In the genomic region with DNA sequence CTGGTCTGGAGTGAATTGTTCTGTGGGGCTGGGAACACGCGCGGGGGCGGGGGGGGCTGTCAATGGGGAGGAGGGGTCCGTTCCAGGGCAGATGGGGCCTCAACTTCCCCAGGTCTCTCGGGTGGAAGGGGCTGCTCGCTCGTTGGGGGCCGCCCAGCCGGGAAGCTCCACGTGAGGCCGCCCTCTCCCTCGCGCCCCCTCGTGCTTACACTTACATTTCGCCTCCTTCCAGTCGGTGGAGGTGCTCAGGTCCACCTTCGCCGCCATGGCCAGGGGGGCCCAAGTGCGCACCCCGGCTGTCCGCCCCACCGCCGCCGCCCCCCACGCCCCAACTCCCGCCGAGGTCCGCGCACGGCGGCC, we compare ENCODE assay signal across 8 cellular contexts. TPM values are rescaled to one million over a fixed set of nuclear protein-coding genes. Genes with fewer than 3 reads are reported as not detected.
DNase-seq lines count a peak whose midpoint lies in the region; ATAC-seq and TF ChIP-seq lines count a peak whose summit lies in the region.

No MANE protein-coding gene starts in this region.

- H3K9me3 ChIP-seq in CD8-positive, alpha-beta T cell (ENCODE audit: low read length) = no peaks in the 10 kb centered on the region
- H3K9me3 ChIP-seq in sigmoid colon = no peaks in the 10 kb centered on the region

- H3K36me3 ChIP-seq in CD8-positive, alpha-beta T cell (ENCODE audit: insufficient read depth, low read length) = no peaks in the 10 kb centered on the region
- no peaks in the 10 kb centered on the region for H3K36me3 ChIP-seq in sigmoid colon

- H3K4me3 Mint-ChIP-seq in CD8-positive, alpha-beta T cell = peak overlapping the region; percentile 91
- H3K4me3 Mint-ChIP-seq in activated CD8-positive, alpha-beta T cell treated with anti-CD3 and anti-CD28 coated beads for 36 hours = peak overlapping the region; percentile 84
- H3K4me3 Mint-ChIP-seq in immature natural killer cell = peak overlapping the region in 1 of 5 donors; percentile 93

- peaks cover 16% of the 10 kb centered on the region for H3K4me1 ChIP-seq in CD8-positive, alpha-beta T cell (ENCODE audit: insufficient read depth, low read length)
- H3K4me1 ChIP-seq in sigmoid colon = peaks cover 0 to 23% (median 16%) of the 10 kb centered on the region in 4 donors

- H3K27ac Mint-ChIP-seq in CD8-positive, alpha-beta T cell = no peak overlapping the region
- H3K27ac Mint-ChIP-seq in activated CD8-positive, alpha-beta T cell treated with anti-CD3 and anti-CD28 coated beads for 36 hours = no peak overlapping the region
- H3K27ac Mint-ChIP-seq in immature natural killer cell = no peak overlapping the region

- POLR2A ChIA-PET in CD8-positive, alpha-beta T cell (lab: Charles Lee) = interaction anchor here (0.6 to 1.0 kb wide), 2 partner anchors 42 to 327 kb away, joined by 3 read pairs; no protein-coding TSS in a partner anchor
- POLR2A ChIA-PET in HEK293T (lab: Yijun Ruan, JAX) = interaction anchor here (0.6 to 4.2 kb wide), 9 partner anchors 11 to 397 kb away, joined by 3 to 27 read pairs (median 4); a partner anchor contains a TSS
- POLR2A ChIA-PET in activated CD8-positive, alpha-beta T cell treated with anti-CD3 and anti-CD28 coated beads for 36 hours (lab: Charles Lee) = interaction anchor here (0.8 to 3.0 kb wide), 7 partner anchors 9 to 328 kb away, joined by 3 to 25 read pairs (median 3); a partner anchor contains a TSS

- intact Hi-C loops in CD8-positive, alpha-beta T cell (cut with DNase I, micrococcal nuclease) = no loop called here
- intact Hi-C loops in activated CD8-positive, alpha-beta T cell treated with anti-CD3 and anti-CD28 coated beads for 36 hours (cut with micrococcal nuclease) = no loop called here
- intact Hi-C loops in Right ventricle myocardium superior (cut with DNase I) (no loop called here), sigmoid colon (cut with DNase I) (no loop called here)

- no peaks in the 10 kb centered on the region for H3K27me3 ChIP-seq in CD8-positive, alpha-beta T cell (ENCODE audit: insufficient read depth, low read length)
- H3K27me3 ChIP-seq in sigmoid colon = no peaks in the 10 kb centered on the region

- no peak for TF ChIP-seq EP300 in sigmoid colon (IDR thresholded peaks at IDR 0.05)

- CTCF ChIA-PET in CD8-positive, alpha-beta T cell (lab: Charles Lee) = interaction anchor here (2.4 kb wide), 1 partner anchor 20 kb away, joined by 9 read pairs; a partner anchor contains a TSS
- CTCF ChIA-PET in HEK293T (lab: Yijun Ruan, JAX) = interaction anchor here (0.6 kb wide), 1 partner anchor 332 kb away, joined by 3 read pairs; no protein-coding TSS in a partner anchor
- CTCF ChIA-PET in activated CD8-positive, alpha-beta T cell treated with anti-CD3 and anti-CD28 coated beads for 36 hours (lab: Charles Lee) = interaction anchor here (1.3 to 5.4 kb wide), 3 partner anchors 13 to 165 kb away, joined by 5 to 21 read pairs (median 11); no protein-coding TSS in a partner anchor

- H3K36me3 Mint-ChIP-seq in CD8-positive, alpha-beta T cell = peaks cover 2% of the 10 kb centered on the region
- peaks cover 14% of the 10 kb centered on the region for H3K36me3 Mint-ChIP-seq in activated CD8-positive, alpha-beta T cell treated with anti-CD3 and anti-CD28 coated beads for 36 hours (ENCODE audit: low read depth)
- no peaks in the 10 kb centered on the region for H3K36me3 Mint-ChIP-seq in immature natural killer cell

- H3K27ac ChIP-seq in CD8-positive, alpha-beta T cell (ENCODE audit: low read depth, low read length) = no peak overlapping the region
- H3K27ac ChIP-seq in sigmoid colon = peak overlapping the region; percentile 72 to 78 (median 77)

- H3K9me3 Mint-ChIP-seq in CD8-positive, alpha-beta T cell = no peaks in the 10 kb centered on the region
- no peaks in the 10 kb centered on the region for H3K9me3 Mint-ChIP-seq in activated CD8-positive, alpha-beta T cell treated with anti-CD3 and anti-CD28 coated beads for 36 hours
- H3K9me3 Mint-ChIP-seq in immature natural killer cell = no peaks in the 10 kb centered on the region

- H3K4me3 ChIP-seq in CD8-positive, alpha-beta T cell (ENCODE audit: low read depth, low read length) = peak overlapping the region; percentile 78
- peak overlapping the region; percentile 65 to 85 (median 79) for H3K4me3 ChIP-seq in sigmoid colon

- no peak for TF ChIP-seq POLR2A in sigmoid colon (IDR thresholded peaks at IDR 0.05)

- ATAC-seq in CD8-positive, alpha-beta T cell = peak; percentile 34
- peak; percentile 19 for ATAC-seq in activated CD8-positive, alpha-beta T cell treated with anti-CD3 and anti-CD28 coated beads for 36 hours
- peak; percentile 45 for ATAC-seq in Right ventricle myocardium superior (ENCODE audit: poor library complexity)
- no peak for ATAC-seq in HG03139 (IDR thresholded peaks at IDR 0.05; ENCODE audit: unreplicated experiment)

- TF ChIP-seq CTCF in CD8-positive, alpha-beta T cell (IDR thresholded peaks at IDR 0.05) = no peak
- TF ChIP-seq CTCF in activated CD8-positive, alpha-beta T cell treated with anti-CD3 and anti-CD28 coated beads for 36 hours (IDR thresholded peaks at IDR 0.05) = no peak
- no peak for TF ChIP-seq CTCF in sigmoid colon (IDR thresholded peaks at IDR 0.05)

- H3K4me1 Mint-ChIP-seq in CD8-positive, alpha-beta T cell (ENCODE audit: low read depth) = peaks cover 17% of the 10 kb centered on the region
- peaks cover 18% of the 10 kb centered on the region for H3K4me1 Mint-ChIP-seq in activated CD8-positive, alpha-beta T cell treated with anti-CD3 and anti-CD28 coated beads for 36 hours (ENCODE audit: low read depth)
- peaks cover 0 to 5% of the 10 kb centered on the region in 2 donors for H3K4me1 Mint-ChIP-seq in immature natural killer cell

- no peaks in the 10 kb centered on the region for H3K27me3 Mint-ChIP-seq in CD8-positive, alpha-beta T cell (ENCODE audit: low read depth)
- H3K27me3 Mint-ChIP-seq in activated CD8-positive, alpha-beta T cell treated with anti-CD3 and anti-CD28 coated beads for 36 hours = no peaks in the 10 kb centered on the region
- peaks cover 0 to 3% (median 2%) of the 10 kb centered on the region in 3 donors for H3K27me3 Mint-ChIP-seq in immature natural killer cell (ENCODE audit: low read depth in 3 of 3)

- 1 to 2% methylated on average over 32 of the region's 32 CpGs for WGBS in sigmoid colon, 2 donors

- DNase-seq in CD8-positive, alpha-beta T cell = peak in 1 of 7 experiments; percentile 20
- DNase-seq in HEK293T (ENCODE audit: extremely low spot score) (peak; percentile 20), Right ventricle myocardium superior (peak; percentile 60), sigmoid colon (no peak), immature natural killer cell (no peak), NCI-H2107 treated with DMSO at 0.1 percent for 48 hours (lab: John Stamatoyannopoulos, UW; ENCODE audit: unreplicated experiment) (no peak)
- peak; percentile 48 for DNase-seq in activated CD8-positive, alpha-beta T cell treated with anti-CD3 and anti-CD28 coated beads for 36 hours

TF ChIP-seq in HEK293T, 16 proteins besides CTCF, POLR2A, EP300 and RAD21:
- TF ChIP-seq, protein P1, sequence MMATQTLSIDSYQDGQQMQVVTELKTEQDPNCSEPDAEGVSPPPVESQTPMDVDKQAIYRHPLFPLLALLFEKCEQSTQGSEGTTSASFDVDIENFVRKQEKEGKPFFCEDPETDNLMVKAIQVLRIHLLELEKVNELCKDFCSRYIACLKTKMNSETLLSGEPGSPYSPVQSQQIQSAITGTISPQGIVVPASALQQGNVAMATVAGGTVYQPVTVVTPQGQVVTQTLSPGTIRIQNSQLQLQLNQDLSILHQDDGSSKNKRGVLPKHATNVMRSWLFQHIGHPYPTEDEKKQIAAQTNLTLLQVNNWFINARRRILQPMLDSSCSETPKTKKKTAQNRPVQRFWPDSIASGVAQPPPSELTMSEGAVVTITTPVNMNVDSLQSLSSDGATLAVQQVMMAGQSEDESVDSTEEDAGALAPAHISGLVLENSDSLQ (IDR thresholded peaks at IDR 0.05) = no peak
- TF ChIP-seq FOXK2 (IDR thresholded peaks at IDR 0.05) (no peak), ZNF384 (IDR thresholded peaks at IDR 0.05) (no peak), LEF1 (IDR thresholded peaks at IDR 0.05; ENCODE audit: borderline replicate concordance) (no peak), HDGF (IDR thresholded peaks at IDR 0.05; ENCODE audit: borderline replicate concordance) (no peak), NFRKB (IDR thresholded peaks at IDR 0.05) (no peak), SUZ12 (IDR thresholded peaks at IDR 0.05) (no peak), FOXM1 (IDR thresholded peaks at IDR 0.05; ENCODE audit: borderline replicate concordance) (no peak), BHLHE40 (IDR thresholded peaks at IDR 0.05; ENCODE audit: borderline replicate concordance) (no peak), ARNT (IDR thresholded peaks at IDR 0.05) (no peak), TARDBP (IDR thresholded peaks at IDR 0.05) (no peak), ELF4 (IDR thresholded peaks at IDR 0.05) (no peak), SP1 (IDR thresholded peaks at IDR 0.05) (no peak)

RNA-seq across cellular contexts. Expression of a gene that starts 0.5 kb away (rescaled TPM):
- total RNA-seq in CD8-positive, alpha-beta T cell = 1 to 10 TPM; 4.5 to 6.8 TPM
- total RNA-seq in activated CD8-positive, alpha-beta T cell treated with anti-CD3 and anti-CD28 coated beads for 36 hours = 10 to 100 TPM; 38.7 to 38.8 TPM
- total RNA-seq in Right ventricle myocardium superior = 124 TPM
- 10 to 100 TPM; 23.3 to 33.9 (median 25.8) TPM for total RNA-seq in sigmoid colon
- 10 to 100 TPM; 14.2 to 16.8 (median 14.8) TPM for polyA plus RNA-seq in sigmoid colon
- 1 to 10 TPM; 4.8 to 7.1 (median 6.5) TPM for polyA plus RNA-seq in immature natural killer cell

RNA-seq across cellular contexts. Expression of a gene that starts 20.5 kb away (rescaled TPM):
- 10 to 100 TPM; 37.0 to 37.7 TPM for total RNA-seq in CD8-positive, alpha-beta T cell
- total RNA-seq in activated CD8-positive, alpha-beta T cell treated with anti-CD3 and anti-CD28 coated beads for 36 hours = 100 to 1,000 TPM; 396 to 416 TPM
- 116 TPM for total RNA-seq in Right ventricle myocardium superior
- total RNA-seq in sigmoid colon = 10 to 100 TPM; 58.2 to 90.3 (median 81.0) TPM
- polyA plus RNA-seq in sigmoid colon = 10 to 100 TPM; 38.4 to 84.3 (median 50.2) TPM
- 100 to 1,000 TPM in 1 of 3 donors, 10 to 100 TPM in 2; 51.3 to 113 (median 57.3) TPM for polyA plus RNA-seq in immature natural killer cell

RNA-seq across cellular contexts. Expression of a gene that starts 41.1 kb away (rescaled TPM):
- 10 to 100 TPM; 54.1 to 63.4 TPM for total RNA-seq in CD8-positive, alpha-beta T cell
- total RNA-seq in activated CD8-positive, alpha-beta T cell treated with anti-CD3 and anti-CD28 coated beads for 36 hours = 100 to 1,000 TPM; 210 to 214 TPM
- total RNA-seq in Right ventricle myocardium superior (6.0 TPM), sigmoid colon (10 to 100 TPM; 15.0 to 26.2 (median 20.3) TPM)
- polyA plus RNA-seq in sigmoid colon (10 to 100 TPM; 15.3 to 41.5 (median 20.4) TPM), immature natural killer cell (100 to 1,000 TPM; 181 to 297 (median 236) TPM)

Comparison
In these comparisons a context has a peak if more than half of its experiments do, and no peak if none do; other contexts are left out.
1. DNase-seq: peak in HEK293T (single experiment), activated CD8-positive, alpha-beta T cell treated with anti-CD3 and anti-CD28 coated beads for 36 hours (single experiment) and Right ventricle myocardium superior (single experiment); none in sigmoid colon (single experiment), immature natural killer cell (0 of 3) and NCI-H2107 treated with DMSO at 0.1 percent for 48 hours (single experiment).